In genomic region chr12:88375301-88375959, GRCh38 we compare ENCODE assay signal across 24 cellular contexts.
"Had no signal": no experiment of that assay in that cellular context is flagged by ENCODE, and none has a peak within 500 bp of the region (broad histone marks: within the 10 kb centered on the region; RNA-seq: fewer than 3 reads in every experiment).

No MANE protein-coding gene starts in this region.

- H3K4me3 ChIP-seq: colonic mucosa, gastroesophageal sphincter, heart left ventricle, neural progenitor cell, right lobe of liver, testis had no signal

- H3K4me1 Mint-ChIP-seq: endodermal cell; memory B cell; naive thymus-derived CD4-positive, alpha-beta T cell; neural progenitor cell; stimulated activated memory B cell treated with anti-CD40 and anti-IgM and Interleukin-4, amounts not matched to agents 10 μg/mL and 1 μg/mL and 100 μg/mL, for 72 hours had no signal

- H3K36me3 Mint-ChIP-seq: activated naive CD8-positive, alpha-beta T cell; memory B cell; naive thymus-derived CD4-positive, alpha-beta T cell; neural progenitor cell; stimulated activated memory B cell treated with anti-CD40 and anti-IgM and Interleukin-4, amounts not matched to agents 10 μg/mL and 1 μg/mL and 100 μg/mL, for 72 hours; type B pancreatic cell had no signal

- ATAC-seq: gastroesophageal sphincter; heart left ventricle; left ventricle myocardium superior; naive thymus-derived CD4-positive, alpha-beta T cell; right lobe of liver; stimulated activated memory B cell treated with anti-CD40 and anti-IgM and Interleukin-4, amounts not matched to agents 10 μg/mL and 1 μg/mL and 100 μg/mL, for 72 hours had no signal

- H3K4me3 Mint-ChIP-seq: activated naive CD8-positive, alpha-beta T cell; activated T-helper 1 cell treated with anti-CD3 and anti-CD28 coated beads, Interleukin-12 subunit alpha, Interleukin-12 subunit beta, Interleukin-2, Interleukin-4 antibody, amounts not matched to agents 30 ng/mL and 10 ng/mL and 1 ng/mL, durations not matched to agents 14 hours and 24 hours and 36 hours; endodermal cell; memory B cell; naive thymus-derived CD4-positive, alpha-beta T cell; neural progenitor cell; stimulated activated memory B cell treated with anti-CD40 and anti-IgM and Interleukin-4, amounts not matched to agents 10 μg/mL and 1 μg/mL and 100 μg/mL, for 72 hours; type B pancreatic cell had no signal

- DNase-seq: activated CD4-positive, alpha-beta T cell treated with anti-CD3 and anti-CD28 coated beads for 1 hour; activated CD4-positive, alpha-beta T cell treated with anti-CD3 and anti-CD28 coated beads, Interleukin-2, amount 50 U/mL, for 4 hours; activated gamma-delta T cell treated with Interleukin-2 at 50 U/mL for 16 hours; amygdala; central memory CD4-positive, alpha-beta T cell; colonic mucosa; endodermal cell; erythroblast; heart left ventricle; kidney glomerular epithelial cell; left ventricle myocardium superior; naive thymus-derived CD4-positive, alpha-beta T cell; right lobe of liver; stimulated activated CD4-positive, alpha-beta T cell treated with anti-CD3 and anti-CD28 coated beads, Interleukin-4, amount 100 ng/mL, for 4 hours; T-helper 2 cell; testis; WERI-Rb-1 had no signal

- H3K27ac Mint-ChIP-seq: activated naive CD8-positive, alpha-beta T cell; activated T-helper 1 cell treated with anti-CD3 and anti-CD28 coated beads, Interleukin-12 subunit alpha, Interleukin-12 subunit beta, Interleukin-2, Interleukin-4 antibody, amounts not matched to agents 30 ng/mL and 10 ng/mL and 1 ng/mL, durations not matched to agents 14 hours and 24 hours and 36 hours; endodermal cell; memory B cell; neural progenitor cell; stimulated activated memory B cell treated with anti-CD40 and anti-IgM and Interleukin-4, amounts not matched to agents 10 μg/mL and 1 μg/mL and 100 μg/mL, for 72 hours; type B pancreatic cell had no signal

- H3K9me3 Mint-ChIP-seq: activated T-helper 1 cell treated with anti-CD3 and anti-CD28 coated beads, Interleukin-12 subunit alpha, Interleukin-12 subunit beta, Interleukin-2, Interleukin-4 antibody, amounts not matched to agents 30 ng/mL and 10 ng/mL and 1 ng/mL, durations not matched to agents 14 hours and 24 hours and 36 hours; neural progenitor cell; stimulated activated memory B cell treated with anti-CD40 and anti-IgM and Interleukin-4, amounts not matched to agents 10 μg/mL and 1 μg/mL and 100 μg/mL, for 72 hours; type B pancreatic cell had no signal

- H3K27me3 Mint-ChIP-seq: activated naive CD8-positive, alpha-beta T cell; memory B cell; stimulated activated memory B cell treated with anti-CD40 and anti-IgM and Interleukin-4, amounts not matched to agents 10 μg/mL and 1 μg/mL and 100 μg/mL, for 72 hours; type B pancreatic cell had no signal
